1 cellular context compared by ENCODE assay signal in the genomic region with DNA sequence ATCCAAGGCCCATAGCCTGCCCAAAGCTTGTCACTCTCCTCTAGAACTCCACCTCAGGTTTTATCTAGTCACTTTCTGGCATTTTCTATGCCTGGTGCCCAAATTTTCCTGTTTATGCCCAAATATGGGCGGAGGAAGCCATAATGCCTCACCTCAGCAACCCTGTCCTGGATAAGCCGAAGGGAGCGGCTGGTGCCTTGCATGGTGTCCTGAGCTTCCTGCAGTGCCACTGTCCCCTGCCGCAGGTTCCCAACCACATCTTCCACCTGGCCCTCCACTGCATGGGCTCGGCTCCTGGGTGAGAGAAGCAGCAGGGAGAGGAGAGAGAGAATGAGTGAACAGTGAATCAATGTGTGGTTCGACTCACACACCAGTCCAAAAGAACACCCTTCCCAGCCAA.
TF ChIP-seq lines count a peak whose summit lies in the region.

No MANE protein-coding gene starts in this region.

TF ChIP-seq in WTC11, 78 proteins besides CTCF, POLR2A, EP300 and RAD21 (continued from another document):
- TF ChIP-seq, protein P1, sequence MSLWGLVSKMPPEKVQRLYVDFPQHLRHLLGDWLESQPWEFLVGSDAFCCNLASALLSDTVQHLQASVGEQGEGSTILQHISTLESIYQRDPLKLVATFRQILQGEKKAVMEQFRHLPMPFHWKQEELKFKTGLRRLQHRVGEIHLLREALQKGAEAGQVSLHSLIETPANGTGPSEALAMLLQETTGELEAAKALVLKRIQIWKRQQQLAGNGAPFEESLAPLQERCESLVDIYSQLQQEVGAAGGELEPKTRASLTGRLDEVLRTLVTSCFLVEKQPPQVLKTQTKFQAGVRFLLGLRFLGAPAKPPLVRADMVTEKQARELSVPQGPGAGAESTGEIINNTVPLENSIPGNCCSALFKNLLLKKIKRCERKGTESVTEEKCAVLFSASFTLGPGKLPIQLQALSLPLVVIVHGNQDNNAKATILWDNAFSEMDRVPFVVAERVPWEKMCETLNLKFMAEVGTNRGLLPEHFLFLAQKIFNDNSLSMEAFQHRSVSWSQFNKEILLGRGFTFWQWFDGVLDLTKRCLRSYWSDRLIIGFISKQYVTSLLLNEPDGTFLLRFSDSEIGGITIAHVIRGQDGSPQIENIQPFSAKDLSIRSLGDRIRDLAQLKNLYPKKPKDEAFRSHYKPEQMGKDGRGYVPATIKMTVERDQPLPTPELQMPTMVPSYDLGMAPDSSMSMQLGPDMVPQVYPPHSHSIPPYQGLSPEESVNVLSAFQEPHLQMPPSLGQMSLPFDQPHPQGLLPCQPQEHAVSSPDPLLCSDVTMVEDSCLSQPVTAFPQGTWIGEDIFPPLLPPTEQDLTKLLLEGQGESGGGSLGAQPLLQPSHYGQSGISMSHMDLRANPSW (CRISPR knock-in tag; conservative IDR thresholded peaks at IDR 0.05; ENCODE audit: low read depth) = no peak
- no peak for TF ChIP-seq ATF1 (CRISPR knock-in tag; IDR thresholded peaks at IDR 0.05)
- no peak for TF ChIP-seq E2F4 (CRISPR knock-in tag; IDR thresholded peaks at IDR 0.05; ENCODE audit: borderline replicate concordance, low read depth)
- TF ChIP-seq, protein P2, sequence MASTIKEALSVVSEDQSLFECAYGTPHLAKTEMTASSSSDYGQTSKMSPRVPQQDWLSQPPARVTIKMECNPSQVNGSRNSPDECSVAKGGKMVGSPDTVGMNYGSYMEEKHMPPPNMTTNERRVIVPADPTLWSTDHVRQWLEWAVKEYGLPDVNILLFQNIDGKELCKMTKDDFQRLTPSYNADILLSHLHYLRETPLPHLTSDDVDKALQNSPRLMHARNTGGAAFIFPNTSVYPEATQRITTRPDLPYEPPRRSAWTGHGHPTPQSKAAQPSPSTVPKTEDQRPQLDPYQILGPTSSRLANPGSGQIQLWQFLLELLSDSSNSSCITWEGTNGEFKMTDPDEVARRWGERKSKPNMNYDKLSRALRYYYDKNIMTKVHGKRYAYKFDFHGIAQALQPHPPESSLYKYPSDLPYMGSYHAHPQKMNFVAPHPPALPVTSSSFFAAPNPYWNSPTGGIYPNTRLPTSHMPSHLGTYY (CRISPR knock-in tag; IDR thresholded peaks at IDR 0.05) = no peak
- TF ChIP-seq PREB (CRISPR knock-in tag; IDR thresholded peaks at IDR 0.05; ENCODE audit: borderline replicate concordance) = no peak
